Comparison of ENCODE assay signal across 14 cellular contexts in the genomic region with DNA sequence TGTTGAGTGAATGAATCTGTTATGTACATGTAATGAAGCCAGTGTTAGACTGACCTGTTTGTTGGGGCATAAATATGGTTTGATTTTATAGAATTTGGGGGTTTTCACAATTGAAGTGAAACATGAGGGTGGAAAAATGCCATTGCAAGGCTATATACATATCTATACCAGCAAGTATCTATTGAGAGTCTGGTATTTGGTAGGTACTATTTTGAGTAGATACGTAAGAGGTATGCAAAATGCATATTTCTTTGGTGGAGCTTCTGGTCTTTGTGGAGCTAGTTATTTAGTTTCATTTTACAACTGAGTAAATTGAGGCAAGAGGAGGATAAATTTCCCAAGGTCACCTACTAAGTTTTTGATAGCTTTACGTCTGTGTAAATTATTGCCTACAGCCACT. TPM values are rescaled to one million over a fixed set of nuclear protein-coding genes. Genes with fewer than 3 reads are reported as not detected.
A peak's percentile ranks its signal among the peaks of the same experiment; 100 is the strongest.
DNase-seq lines count a peak whose midpoint lies in the region; ATAC-seq and TF ChIP-seq lines count a peak whose summit lies in the region.
"Had no signal": no experiment of that assay in that cellular context is flagged by ENCODE, and none has a peak within 500 bp of the region (broad histone marks: within the 10 kb centered on the region; RNA-seq: fewer than 3 reads in every experiment).

No MANE protein-coding gene starts in this region.

- no peaks in the 10 kb centered on the region for H3K36me3 ChIP-seq in left ventricle myocardium inferior
- no peaks in the 10 kb centered on the region for H3K36me3 ChIP-seq in heart right ventricle
- H3K36me3 ChIP-seq: tibial nerve had no signal

- WGBS in heart right ventricle, 2 donors, result 86 to 88% methylated on average over 2 of the region's 2 CpGs

- H3K4me3 ChIP-seq in left ventricle myocardium inferior (no peak overlapping the region), heart right ventricle (no peak overlapping the region)
- H3K4me3 ChIP-seq: tibial nerve had no signal

- peaks cover 21% of the 10 kb centered on the region for H3K4me1 ChIP-seq in left ventricle myocardium inferior
- peaks cover 0 to 39% (median 18%) of the 10 kb centered on the region in 9 donors for H3K4me1 ChIP-seq in heart right ventricle

- no peak for TF ChIP-seq CTCF in left ventricle myocardium inferior (IDR thresholded peaks at IDR 0.05; ENCODE audit: borderline replicate concordance)
- TF ChIP-seq CTCF in heart right ventricle (IDR thresholded peaks at IDR 0.05), result no peak

- no peak overlapping the region for H3K27ac ChIP-seq in left ventricle myocardium inferior (replicated peaks)
- H3K27ac ChIP-seq in heart right ventricle, result peak overlapping the region in 1 of 10 donors; percentile 53
- H3K27ac ChIP-seq: tibial nerve had no signal

- H3K27ac Mint-ChIP-seq in naive B cell, result peak overlapping the region in 4 of 6 donors; percentile 63 to 94 (median 81)

- H3K9me3 ChIP-seq in left ventricle myocardium inferior (replicated peaks) (no peaks in the 10 kb centered on the region), heart right ventricle (no peaks in the 10 kb centered on the region)
- H3K9me3 ChIP-seq: tibial nerve had no signal

- DNase-seq in naive B cell, result no peak
- no peak for DNase-seq in COLO668 (lab: John Stamatoyannopoulos, UW; ENCODE audit: unreplicated experiment)
- no peak for DNase-seq in left ventricle myocardium inferior
- no peak for DNase-seq in kidney glomerular epithelial cell (lab: John Stamatoyannopoulos, UW)
- DNase-seq in heart right ventricle, result no peak
- DNase-seq: activated CD8-positive, alpha-beta memory T cell treated with anti-CD3 and anti-CD28 coated beads, Interleukin-2, amount 50 U/mL, for 4 hours; central memory CD4-positive, alpha-beta T cell; glutamatergic neuron; NCI-H1436; stimulated activated CD4-positive, alpha-beta T cell treated with anti-CD3 and anti-CD28 coated beads, Interleukin-1b, Interleukin-23, amount 100 ng/mL, for 48 hours had no signal

- H3K4me3 Mint-ChIP-seq in naive B cell, result peak overlapping the region in 4 of 8 donors; percentile 20 to 48 (median 36)

- peaks cover 32 to 45% (median 43%) of the 10 kb centered on the region in 3 donors for H3K4me1 Mint-ChIP-seq in naive B cell

- ATAC-seq in GM18868 (IDR thresholded peaks at IDR 0.05; ENCODE audit: unreplicated experiment) (peak; percentile 59), HG02571 (IDR thresholded peaks at IDR 0.05; ENCODE audit: unreplicated experiment) (peak; percentile 50), HG03457 (IDR thresholded peaks at IDR 0.05; ENCODE audit: unreplicated experiment) (peak; percentile 42), naive B cell (ENCODE audit: low read depth in 2 of 2) (no peak), heart right ventricle (no peak)

- H3K36me3 Mint-ChIP-seq in naive B cell, result no peaks in the 10 kb centered on the region

- H3K27me3 ChIP-seq in left ventricle myocardium inferior (ENCODE audit: low read depth) (no peaks in the 10 kb centered on the region), heart right ventricle (no peaks in the 10 kb centered on the region)
- H3K27me3 ChIP-seq: tibial nerve had no signal

- H3K27me3 Mint-ChIP-seq in naive B cell, result no peaks in the 10 kb centered on the region

- intact Hi-C loops in left ventricle myocardium inferior (cut with micrococcal nuclease), result no loop called here
- intact Hi-C loops in heart right ventricle (cut with DNase I), result no loop called here

- H3K9me3 Mint-ChIP-seq in naive B cell, result no peaks in the 10 kb centered on the region

RNA-seq across cellular contexts. Expression of a gene that starts 7.3 kb away (rescaled TPM):
- polyA plus RNA-seq in naive B cell (ENCODE audit: low read depth in 6 of 6) (10 to 100 TPM; 13.8 to 20.8 (median 14.4) TPM), heart right ventricle (10 to 100 TPM; 13.5 to 24.0 TPM)
- total RNA-seq in left ventricle myocardium inferior (20.5 TPM), heart right ventricle (10 to 100 TPM; 13.2 to 28.7 (median 21.7) TPM)

RNA-seq across cellular contexts. Expression of a gene that starts 26.2 kb away (rescaled TPM):
- polyA plus RNA-seq in naive B cell (ENCODE audit: low read depth in 6 of 6), result 10 to 100 TPM in 4 of 6 donors, 1 to 10 TPM in 2; 2.3 to 18.2 (median 13.6) TPM
- total RNA-seq in left ventricle myocardium inferior, result 15.8 TPM
- 10 to 100 TPM; 13.9 to 20.4 (median 18.5) TPM for total RNA-seq in heart right ventricle
- 10 to 100 TPM; 12.9 to 16.0 TPM for polyA plus RNA-seq in heart right ventricle

RNA-seq across cellular contexts. Expression of a gene that starts 48.2 kb away (rescaled TPM):
- polyA plus RNA-seq in naive B cell (ENCODE audit: low read depth in 6 of 6) (100 to 1,000 TPM; 198 to 689 (median 314) TPM), heart right ventricle (1 to 10 TPM in 1 of 2 donors, under 1 TPM in 1; 0.74 to 1.1 TPM)
- total RNA-seq in left ventricle myocardium inferior (6.9 TPM), heart right ventricle (10 to 100 TPM in 2 of 10 donors, 1 to 10 TPM in 6, under 1 TPM in 2; 0.57 to 55.4 (median 3.8) TPM)

Comparison
In these comparisons a context has a peak if more than half of its experiments do, and no peak if none do; other contexts are left out.
1. ATAC-seq: peak in GM18868 (single experiment), HG02571 (single experiment) and HG03457 (single experiment); none in naive B cell (0 of 2) and heart right ventricle (0 of 8).